In genomic region chr20:32997431-32997830, GRCh38 we compare ENCODE assay signal across 22 cellular contexts. TPM values are rescaled to one million over a fixed set of nuclear protein-coding genes. Genes with fewer than 3 reads are reported as not detected.
"Had no signal": no experiment of that assay in that cellular context is flagged by ENCODE, and none has a peak within 500 bp of the region (broad histone marks: within the 10 kb centered on the region; RNA-seq: fewer than 3 reads in every experiment).

No MANE protein-coding gene starts in this region.

- H3K36me3 ChIP-seq: brain microvascular endothelial cell, cardiac muscle cell had no signal

- H3K4me2 ChIP-seq: PC-9 had no signal

- H3K4me3 ChIP-seq: cardiac muscle cell, PC-9 had no signal

- ATAC-seq: activated naive CD4-positive, alpha-beta T cell treated with anti-CD3 and anti-CD28 coated beads, Interleukin-2, amount 50 U/mL, for 72 hours had no signal

- H3K27ac ChIP-seq: brain microvascular endothelial cell, cardiac muscle cell, PC-9 had no signal

- H3K27me3 Mint-ChIP-seq: activated CD4-positive, alpha-beta memory T cell treated with anti-CD3 and anti-CD28 coated beads, Interleukin-2, amount 10 ng/mL, durations not matched to agents 7 days and 5 days had no signal

- H3K27me3 ChIP-seq: brain microvascular endothelial cell, cardiac muscle cell had no signal

- H3K27ac Mint-ChIP-seq: activated CD4-positive, alpha-beta memory T cell treated with anti-CD3 and anti-CD28 coated beads, Interleukin-2, amount 10 ng/mL, durations not matched to agents 7 days and 5 days; activated CD4-positive, alpha-beta T cell treated with anti-CD3 and anti-CD28 coated beads, Interleukin-2, amount 10 ng/mL, durations not matched to agents 7 days and 5 days had no signal

- H3K4me3 Mint-ChIP-seq: activated CD4-positive, alpha-beta memory T cell treated with anti-CD3 and anti-CD28 coated beads, Interleukin-2, amount 10 ng/mL, durations not matched to agents 7 days and 5 days; activated CD4-positive, alpha-beta T cell treated with anti-CD3 and anti-CD28 coated beads, Interleukin-2, amount 10 ng/mL, durations not matched to agents 7 days and 5 days had no signal

- DNase-seq: activated CD4-positive, alpha-beta memory T cell treated with anti-CD3 and anti-CD28 coated beads, Interleukin-2, amount 10 ng/mL, durations not matched to agents 7 days and 5 days; activated CD4-positive, alpha-beta T cell treated with anti-CD3 and anti-CD28 coated beads for 1 hour; activated CD4-positive, alpha-beta T cell treated with anti-CD3 and anti-CD28 coated beads, Interleukin-2, amount 10 ng/mL, durations not matched to agents 7 days and 5 days; activated CD8-positive, alpha-beta memory T cell treated with anti-CD3 and anti-CD28 coated beads, Interleukin-2, amount 50 U/mL, for 48 hours; activated naive CD4-positive, alpha-beta T cell treated with Interleukin-2 at 50 U/mL for 16 hours; activated T-cell treated with anti-CD3 and anti-CD28 coated beads, Interleukin-2, amount 50 U/mL, for 1 hour; brain microvascular endothelial cell; KG1; NCI-H1092 treated with DMSO at 0.1 percent for 48 hours; NCI-H1417 treated with DMSO at 0.1 percent for 48 hours; NCI-H187; NCI-H2081; NCI-H510A treated with DMSO at 0.1 percent for 48 hours; NCI-H69; PC-9; SIG-M5 had no signal

- H2AFZ ChIP-seq: PC-9 had no signal

RNA-seq across cellular contexts. Expression of gene SUN5, which starts 6.8 kb away (rescaled TPM):
- total RNA-seq: activated CD4-positive, alpha-beta memory T cell treated with anti-CD3 and anti-CD28 coated beads, Interleukin-2, amount 10 ng/mL, durations not matched to agents 7 days and 5 days; activated CD4-positive, alpha-beta T cell treated with anti-CD3 and anti-CD28 coated beads, Interleukin-2, amount 10 ng/mL, durations not matched to agents 7 days and 5 days; activated naive CD4-positive, alpha-beta T cell treated with anti-CD3 and anti-CD28 coated beads, Interleukin-2, amount 50 U/mL, for 72 hours; cardiac muscle cell; LHCN-M2; M059J; PC-9; T-helper 2 cell treated with Interferon-gamma antibody and Interleukin-4, amounts not matched to agents 100 ng/mL and 5 ng/mL, for 36 hours had no signal
- polyA plus RNA-seq: adipose tissue, cardiac muscle cell had no signal

RNA-seq across cellular contexts. Expression of gene BPIFB2, which starts 10.1 kb away (rescaled TPM):
- total RNA-seq: activated CD4-positive, alpha-beta memory T cell treated with anti-CD3 and anti-CD28 coated beads, Interleukin-2, amount 10 ng/mL, durations not matched to agents 7 days and 5 days; activated CD4-positive, alpha-beta T cell treated with anti-CD3 and anti-CD28 coated beads, Interleukin-2, amount 10 ng/mL, durations not matched to agents 7 days and 5 days; activated naive CD4-positive, alpha-beta T cell treated with anti-CD3 and anti-CD28 coated beads, Interleukin-2, amount 50 U/mL, for 72 hours; cardiac muscle cell; LHCN-M2; M059J; PC-9; T-helper 2 cell treated with Interferon-gamma antibody and Interleukin-4, amounts not matched to agents 100 ng/mL and 5 ng/mL, for 36 hours had no signal
- polyA plus RNA-seq: adipose tissue, cardiac muscle cell had no signal

RNA-seq across cellular contexts. Expression of gene BPIFB6, which starts 34.0 kb away (rescaled TPM):
- total RNA-seq: activated CD4-positive, alpha-beta memory T cell treated with anti-CD3 and anti-CD28 coated beads, Interleukin-2, amount 10 ng/mL, durations not matched to agents 7 days and 5 days; activated CD4-positive, alpha-beta T cell treated with anti-CD3 and anti-CD28 coated beads, Interleukin-2, amount 10 ng/mL, durations not matched to agents 7 days and 5 days; activated naive CD4-positive, alpha-beta T cell treated with anti-CD3 and anti-CD28 coated beads, Interleukin-2, amount 50 U/mL, for 72 hours; cardiac muscle cell; LHCN-M2; M059J; PC-9; T-helper 2 cell treated with Interferon-gamma antibody and Interleukin-4, amounts not matched to agents 100 ng/mL and 5 ng/mL, for 36 hours had no signal
- polyA plus RNA-seq: adipose tissue, cardiac muscle cell had no signal

RNA-seq across cellular contexts. Expression of gene BPIFB3, which starts 56.3 kb away (rescaled TPM):
- total RNA-seq: activated CD4-positive, alpha-beta memory T cell treated with anti-CD3 and anti-CD28 coated beads, Interleukin-2, amount 10 ng/mL, durations not matched to agents 7 days and 5 days; activated CD4-positive, alpha-beta T cell treated with anti-CD3 and anti-CD28 coated beads, Interleukin-2, amount 10 ng/mL, durations not matched to agents 7 days and 5 days; activated naive CD4-positive, alpha-beta T cell treated with anti-CD3 and anti-CD28 coated beads, Interleukin-2, amount 50 U/mL, for 72 hours; cardiac muscle cell; LHCN-M2; M059J; PC-9; T-helper 2 cell treated with Interferon-gamma antibody and Interleukin-4, amounts not matched to agents 100 ng/mL and 5 ng/mL, for 36 hours had no signal
- polyA plus RNA-seq: adipose tissue, cardiac muscle cell had no signal
